ENCODE assay signal across 8 cellular contexts in genomic region chr1:207084701-207085180, GRCh38. TPM values are rescaled to one million over a fixed set of nuclear protein-coding genes. Genes with fewer than 3 reads are reported as not detected.
A peak's percentile ranks its signal among the peaks of the same experiment; 100 is the strongest.
DNase-seq lines count a peak whose midpoint lies in the region; ATAC-seq and TF ChIP-seq lines count a peak whose summit lies in the region.

No MANE protein-coding gene starts in this region.

- CTCF ChIA-PET in HCT116 (lab: Charles Lee) = interaction anchor here (0.6 to 4.8 kb wide), 15 partner anchors 11 to 614 kb away, joined by 3 to 49 read pairs (median 3); partner anchors contain the start of genes C4BPA, CR2 and YOD1

- H3K27me3 Mint-ChIP-seq in memory B cell = peaks cover 2% of the 10 kb centered on the region

- peak overlapping the region; percentile 46 for H2AFZ ChIP-seq in HCT116 (ENCODE audit: low read depth, low read length, poor library complexity, severe bottlenecking)

- POLR2A ChIA-PET in HCT116 (lab: Charles Lee) = interaction anchor here (0.8 kb wide), 1 partner anchor 236 kb away, joined by 4 read pairs; the partner anchor contains the start of gene CD55

- no peak overlapping the region for H3K9ac ChIP-seq in HCT116 (ENCODE audit: low read length)

- H3K27me3 ChIP-seq in HCT116 (ENCODE audit: insufficient read depth, low read length) (0 out of 2 replicates have a peak, but pooled peaks cover 3% of the 10 kb centered on the region), dorsolateral prefrontal cortex (no peaks in the 10 kb centered on the region)

- no peak for TF ChIP-seq POLR2A in HCT116 (IDR thresholded peaks at IDR 0.05; ENCODE audit: borderline replicate concordance, extremely low read depth, insufficient read depth, insufficient read length)

- H3K4me3 Mint-ChIP-seq in memory B cell = no peak overlapping the region

- no peaks in the 10 kb centered on the region for H3K9me3 ChIP-seq in HCT116 (ENCODE audit: control insufficient read depth in 1 of 2, insufficient read depth in 1 of 2, low read depth in 1 of 2, low read length in 2 of 2)

- no peaks in the 10 kb centered on the region for H3K36me3 ChIP-seq in HCT116 (ENCODE audit: control insufficient read depth in 1 of 2, insufficient read depth in 2 of 2, low read length in 2 of 2)

- DNase-seq in Daoy (ENCODE audit: low read depth) (peak; percentile 70), HCT116 (ENCODE audit: low read depth, low spot score) (peak; percentile 69), NCI-H2227 (lab: John Stamatoyannopoulos, UW; ENCODE audit: unreplicated experiment) (peak; percentile 77), dorsolateral prefrontal cortex (peak in 5 of 10 donors; percentile 18 to 46 (median 35)), memory B cell (ENCODE audit: low spot score in 2 of 2) (peak; percentile 53 to 64)
- DNase-seq in activated CD4-positive, alpha-beta T cell treated with anti-CD3 and anti-CD28 coated beads for 4 hours = peak; percentile 56 to 63
- DNase-seq in stimulated activated CD8-positive, alpha-beta memory T cell treated with anti-CD3 and anti-CD28 coated beads, Interleukin-7, amount 100 ng/mL, for 24 hours (ENCODE audit: low read depth) = peak; percentile 7

- peaks cover 0 to 4% of the 10 kb centered on the region in 2 experiments; a peak in 2 of 4 replicates for H3K4me1 ChIP-seq in HCT116 (ENCODE audit: control insufficient read depth in 1 of 2, insufficient read depth in 2 of 2, low read length in 2 of 2)

- H3K4me3 ChIP-seq in HCT116 (replicated peaks in 1 of 2; ENCODE audit: low read depth in 1 of 2, low read length in 2 of 2) (no peak overlapping the region), dorsolateral prefrontal cortex (no peak overlapping the region)

- peak; percentile 85 for TF ChIP-seq RAD21 in HCT116 (IDR thresholded peaks at IDR 0.05; ENCODE audit: low read depth)

- peaks cover 9% of the 10 kb centered on the region for H3K4me1 Mint-ChIP-seq in memory B cell

- peak; percentile 61 to 84 (median 62) for TF ChIP-seq CTCF in HCT116 (IDR thresholded peaks at IDR 0.05 in 2 of 3, conservative IDR thresholded peaks at IDR 0.05 in 1 of 3; ENCODE audit: borderline replicate concordance in 1 of 3, insufficient read depth in 1 of 3, low read depth in 2 of 3, low read length in 2 of 3)
- TF ChIP-seq CTCF in dorsolateral prefrontal cortex (IDR thresholded peaks at IDR 0.05 in 54 of 56, conservative IDR thresholded peaks at IDR 0.05 in 2 of 56; ENCODE audit: low read depth in 1 of 56, partially characterized antibody in 56 of 56) = peak; percentile 28 to 80 (median 63)

- no peak overlapping the region for H3K4me2 ChIP-seq in HCT116 (ENCODE audit: low read length)

- H4K20me1 ChIP-seq in HCT116 (ENCODE audit: insufficient read depth) = no peaks in the 10 kb centered on the region

- H3K27ac ChIP-seq in HCT116 (ENCODE audit: low read depth, low read length) (no peak overlapping the region), dorsolateral prefrontal cortex (no peak overlapping the region)

- H3K79me2 ChIP-seq in HCT116 (ENCODE audit: insufficient read depth, low read length) = no peaks in the 10 kb centered on the region

- intact Hi-C loops in HCT116 (cut with micrococcal nuclease) = loop anchor here (1.0 to 10.0 kb wide), 3 partner anchors 321 to 590 kb away; no protein-coding TSS in a partner anchor
- intact Hi-C loops in dorsolateral prefrontal cortex (cut with DNase I) = loop anchor here (2.0 to 10.0 kb wide), 3 partner anchors 232 to 590 kb away; no protein-coding TSS in a partner anchor

- ATAC-seq in HCT116 (peak; percentile 99), memory B cell (ENCODE audit: low read depth) (peak; percentile 86), HG02884 (IDR thresholded peaks at IDR 0.05; ENCODE audit: unreplicated experiment) (no peak)

- H3K27ac Mint-ChIP-seq in memory B cell = no peak overlapping the region

- BruUV-seq in HCT116 (replicated peaks; lab: Mats Ljungman, UMichigan) = no TSS peak

- H3K9me2 ChIP-seq in HCT116 (ENCODE audit: insufficient read depth) = no peaks in the 10 kb centered on the region; the same call in 1 of the 2 replicates

- H3K9me3 Mint-ChIP-seq in memory B cell = no peaks in the 10 kb centered on the region

- RAD21 ChIA-PET in HCT116 (lab: Charles Lee; ENCODE audit: low non-redundant PET in 1 of 2, low total read pairs in 2 of 2, uncharacterized antibody in 2 of 2, unreplicated experiment in 2 of 2) = interaction anchor here (1.0 to 1.9 kb wide), 3 partner anchors 175 to 320 kb away, joined by 3 to 12 read pairs (median 4); no protein-coding TSS in a partner anchor

- no peaks in the 10 kb centered on the region for H3K36me3 Mint-ChIP-seq in memory B cell

TF ChIP-seq in HCT116, 20 proteins besides CTCF, POLR2A, EP300 and RAD21:
- TF ChIP-seq POLR2AphosphoS5 (IDR thresholded peaks at IDR 0.05; ENCODE audit: low read depth, low read length) (no peak), YY1 (IDR thresholded peaks at IDR 0.05; ENCODE audit: extremely low read depth, insufficient replicate concordance, low read depth, low read length) (peak; percentile 10), FOSL1 (IDR thresholded peaks at IDR 0.05; ENCODE audit: low read depth) (no peak), JUND (IDR thresholded peaks at IDR 0.05) (no peak), EGR1 (IDR thresholded peaks at IDR 0.05; ENCODE audit: low read depth) (no peak), TCF7L2 (IDR thresholded peaks at IDR 0.05; ENCODE audit: borderline replicate concordance, extremely low read depth, insufficient read depth, insufficient read length) (no peak), ZFX (IDR thresholded peaks at IDR 0.05) (no peak), EZH2 (IDR thresholded peaks at IDR 0.05) (no peak), ELF1 (IDR thresholded peaks at IDR 0.05; ENCODE audit: borderline replicate concordance, low read depth) (no peak)

RNA-seq across cellular contexts. Expression of gene C4BPB, which starts 3.9 kb away (rescaled TPM):
- 0.29 TPM in 1 of 2 replicates, not detected in the other for total RNA-seq in Daoy (2014; rRNA removed; shearing (Covaris generic))
- not detected for total RNA-seq in HCT116 (2021; ENCODE audit: unreplicated experiment)
- polyA plus RNA-seq in HCT116 (2012) = not detected in 2 replicates
- not detected for total RNA-seq in dorsolateral prefrontal cortex

RNA-seq across cellular contexts. Expression of gene C4BPA, which starts 19.3 kb away (rescaled TPM):
- total RNA-seq in Daoy (2014; rRNA removed; shearing (Covaris generic)) = not detected in 2 replicates
- total RNA-seq in HCT116 (2021; ENCODE audit: unreplicated experiment) (0.32 TPM), dorsolateral prefrontal cortex (not detected)
- not detected in 2 replicates for polyA plus RNA-seq in HCT116 (2012)

RNA-seq across cellular contexts. Expression of gene PFKFB2, which starts 31.7 kb away (rescaled TPM):
- total RNA-seq in Daoy (2014; rRNA removed; shearing (Covaris generic)) = 2.1 and 2.2 TPM in 2 replicates
- total RNA-seq in HCT116 (2021; ENCODE audit: unreplicated experiment) (13.9 TPM), dorsolateral prefrontal cortex (100 to 1,000 TPM in 1 of 120 experiments, 10 to 100 TPM in 119; 18.5 to 126 (median 47.9) TPM)
- polyA plus RNA-seq in HCT116 (2012) = 3.7 and 4.1 TPM in 2 replicates

RNA-seq across cellular contexts. Expression of gene YOD1, which starts 33.7 kb away (rescaled TPM):
- total RNA-seq in Daoy (2014; rRNA removed; shearing (Covaris generic)) = 4.5 and 7.0 TPM in 2 replicates
- 13.6 TPM for total RNA-seq in HCT116 (2021; ENCODE audit: unreplicated experiment)
- polyA plus RNA-seq in HCT116 (2012) = 5.1 and 6.2 TPM in 2 replicates
- total RNA-seq in dorsolateral prefrontal cortex = 10 to 100 TPM; 10.1 to 24.4 (median 14.4) TPM

RNA-seq across cellular contexts. Expression of gene C1orf116, which starts 52.2 kb away (rescaled TPM):
- total RNA-seq in Daoy (2014; rRNA removed; shearing (Covaris generic)) = 0.11 TPM in 1 of 2 replicates, not detected in the other
- total RNA-seq in HCT116 (2021; ENCODE audit: unreplicated experiment) (3.6 TPM), dorsolateral prefrontal cortex (under 1 TPM in 103 of 120 experiments, not detected in 17; 0.07 to 0.76 (median 0.24) TPM)
- 3.3 and 4.8 TPM in 2 replicates for polyA plus RNA-seq in HCT116 (2012)
